11 cellular contexts compared by ENCODE assay signal in the genomic region with DNA sequence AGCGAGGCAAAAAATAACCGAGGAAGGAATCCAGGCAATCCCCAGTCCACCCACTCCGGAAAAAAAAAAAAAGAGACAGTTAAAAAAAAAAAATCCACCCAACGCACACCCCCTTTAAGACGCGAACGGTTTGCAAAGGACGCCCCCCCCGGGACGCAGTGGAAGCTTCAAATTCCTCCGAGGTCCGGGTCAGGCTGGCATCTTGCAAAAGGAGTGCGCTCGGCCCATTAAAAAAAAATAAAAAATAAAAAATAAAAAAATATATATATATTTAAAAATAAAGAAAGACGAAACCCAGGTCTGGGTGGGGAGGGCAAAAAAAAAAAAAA. TPM values are rescaled to one million over a fixed set of nuclear protein-coding genes. Genes with fewer than 3 reads are reported as not detected.
DNase-seq lines count a peak whose midpoint lies in the region; ATAC-seq and TF ChIP-seq lines count a peak whose summit lies in the region.
"Had no signal": no experiment of that assay in that cellular context is flagged by ENCODE, and none has a peak within 500 bp of the region (broad histone marks: within the 10 kb centered on the region; RNA-seq: fewer than 3 reads in every experiment).

No MANE protein-coding gene starts in this region.

- peaks cover 82% of the 10 kb centered on the region for H3K27me3 ChIP-seq in suprapubic skin

- H3K4me1 ChIP-seq in suprapubic skin: peaks cover 7% of the 10 kb centered on the region

- peak; percentile 20 for DNase-seq in DMS 273 (lab: John Stamatoyannopoulos, UW; ENCODE audit: unreplicated experiment)
- no peak for DNase-seq in DMS 273 treated with DMSO at 0.1 percent for 48 hours (lab: John Stamatoyannopoulos, UW)
- no peak for DNase-seq in astrocyte of the cerebellum (ENCODE audit: low read depth)
- no peak for DNase-seq in suprapubic skin (ENCODE audit: low spot score in 2 of 2)
- DNase-seq in stimulated activated naive CD4-positive, alpha-beta T cell treated with Interleukin-2 at 50 U/mL for 16 hours (lab: John Stamatoyannopoulos, UW): no peak
- no peak for DNase-seq in NCI-H2029 (lab: John Stamatoyannopoulos, UW)
- DNase-seq: kidney glomerular epithelial cell, NCI-H1694 had no signal

- no peak for ATAC-seq in GM21423 (IDR thresholded peaks at IDR 0.05; ENCODE audit: unreplicated experiment)

- TF ChIP-seq CTCF in astrocyte of the cerebellum (IDR thresholded peaks at IDR 0.05; ENCODE audit: low read depth, low read length, missing control alignments) (no peak), suprapubic skin (IDR thresholded peaks at IDR 0.05) (no peak)

- H3K4me3 ChIP-seq in astrocyte of the cerebellum (ENCODE audit: low read depth, low read length) (peak overlapping the region; percentile 38), iPS-18c (ENCODE audit: insufficient read depth, low read depth, low read length) (peak overlapping the region; percentile 88), suprapubic skin (peak overlapping the region; percentile 36)

- TF ChIP-seq POLR2A in suprapubic skin (IDR thresholded peaks at IDR 0.05): no peak

- H3K27ac ChIP-seq in suprapubic skin: no peak overlapping the region
- H3K27ac ChIP-seq: 22Rv1 had no signal

- in situ Hi-C loops in astrocyte of the cerebellum (cut with HindIII; ENCODE audit: low sequenced_read_pairs): no loop called here

- H3K36me3 ChIP-seq in suprapubic skin: no peaks in the 10 kb centered on the region

- H3K9me3 ChIP-seq in iPS-18c (ENCODE audit: control insufficient read depth, insufficient read depth, low read length): no peaks in the 10 kb centered on the region
- no peaks in the 10 kb centered on the region for H3K9me3 ChIP-seq in suprapubic skin

- 3% methylated on average over 15 of the region's 15 CpGs for WGBS in suprapubic skin

- no peak for TF ChIP-seq EP300 in suprapubic skin (IDR thresholded peaks at IDR 0.05)

RNA-seq across cellular contexts. Expression of a gene that starts 0.2 kb away (rescaled TPM):
- total RNA-seq in suprapubic skin: under 1 TPM; 0.26 to 0.42 (median 0.35) TPM

Comparison
In these comparisons a context has a peak if more than half of its experiments do, and no peak if none do; other contexts are left out.
1. H3K4me3 ChIP-seq: peak in every context shown above with its lines; median percentile 88 in iPS-18c; 38 in astrocyte of the cerebellum; 36 in suprapubic skin.